ENCODE assay signal across 22 cellular contexts in genomic region chr16:87700406-87701065, GRCh38.
DNase-seq lines count a peak whose midpoint lies in the region; ATAC-seq and TF ChIP-seq lines count a peak whose summit lies in the region.
"Had no signal": no experiment of that assay in that cellular context is flagged by ENCODE, and none has a peak within 500 bp of the region (broad histone marks: within the 10 kb centered on the region; RNA-seq: fewer than 3 reads in every experiment).

No MANE protein-coding gene starts in this region.

- H3K9me2 ChIP-seq in DOHH2 (replicated peaks; ENCODE audit: control insufficient read depth, low read length), result no peaks in the 10 kb centered on the region

- POLR2A ChIA-PET in naive thymus-derived CD8-positive, alpha-beta T cell (lab: Charles Lee), result interaction anchor here (1.5 to 2.6 kb wide), 2 partner anchors 14 to 66 kb away, joined by 4 to 13 read pairs; partner anchors contain the start of gene KLHDC4

- H3K4me1 Mint-ChIP-seq in activated naive CD4-positive, alpha-beta T cell treated with anti-CD3 and anti-CD28 coated beads, Interleukin-2, amount 50 U/mL, for 24 hours, result peaks cover 45% of the 10 kb centered on the region
- peaks cover 13 to 56% (median 46%) of the 10 kb centered on the region in 4 donors for H3K4me1 Mint-ChIP-seq in naive thymus-derived CD8-positive, alpha-beta T cell

- H3K9me3 Mint-ChIP-seq in activated naive CD4-positive, alpha-beta T cell treated with anti-CD3 and anti-CD28 coated beads, Interleukin-2, amount 50 U/mL, for 24 hours, result no peaks in the 10 kb centered on the region
- H3K9me3 Mint-ChIP-seq in naive thymus-derived CD8-positive, alpha-beta T cell, result no peaks in the 10 kb centered on the region
- H3K9me3 Mint-ChIP-seq: activated T-cell treated with anti-CD3 and anti-CD28 coated beads, Interleukin-2, amount 50 U/mL, for 72 hours; GM23338 had no signal

- peak in 1 of 2 donors; percentile 21 for ATAC-seq in naive thymus-derived CD8-positive, alpha-beta T cell
- no peak for ATAC-seq in GM21515 (IDR thresholded peaks at IDR 0.05; ENCODE audit: unreplicated experiment)
- ATAC-seq: activated T-cell treated with anti-CD3 and anti-CD28 coated beads, Interleukin-2, amount 50 U/mL, for 72 hours; GM23338 had no signal

- intact Hi-C loops in posterior cingulate gyrus (cut with DNase I), result no loop called here

- DNase-seq in Peyer's patch, result peak in 2 of 3 donors; percentile 77 to 78
- DNase-seq in naive thymus-derived CD8-positive, alpha-beta T cell, result no peak
- no peak for DNase-seq in NCI-H524 (lab: John Stamatoyannopoulos, UW)
- no peak for DNase-seq in posterior cingulate gyrus
- DNase-seq: activated T-cell treated with anti-CD3 and anti-CD28 coated beads, Interleukin-2, amount 50 U/mL, for 72 hours; adrenal gland; brain microvascular endothelial cell; Calu3; IMR-90; kidney glomerular epithelial cell; mammary epithelial cell; MG63; NCI-H1417 treated with DMSO at 0.1 percent for 48 hours; NCI-H2107; NK-92 treated with Interleukin-12 subunit alpha and Interleukin-12 subunit beta, amount 100 ng/mL, for 24 hours; nucleus accumbens had no signal

- no peak overlapping the region for H3K4me3 Mint-ChIP-seq in activated naive CD4-positive, alpha-beta T cell treated with anti-CD3 and anti-CD28 coated beads, Interleukin-2, amount 50 U/mL, for 24 hours
- peak overlapping the region in 4 of 10 donors; percentile 14 to 66 (median 48) for H3K4me3 Mint-ChIP-seq in naive thymus-derived CD8-positive, alpha-beta T cell
- H3K4me3 Mint-ChIP-seq: GM23338 had no signal

- H3K27me3 Mint-ChIP-seq in activated naive CD4-positive, alpha-beta T cell treated with anti-CD3 and anti-CD28 coated beads, Interleukin-2, amount 50 U/mL, for 24 hours, result no peaks in the 10 kb centered on the region
- no peaks in the 10 kb centered on the region for H3K27me3 Mint-ChIP-seq in naive thymus-derived CD8-positive, alpha-beta T cell

- H3K4me1 ChIP-seq in DOHH2 (ENCODE audit: control insufficient read depth, low read length) (peaks cover 89% of the 10 kb centered on the region), Peyer's patch (peaks cover 0 to 39% (median 5%) of the 10 kb centered on the region in 4 donors)
- H3K4me1 ChIP-seq: adrenal gland had no signal

- H4K20me1 ChIP-seq in DOHH2 (ENCODE audit: control insufficient read depth, insufficient read depth, low read depth, low read length), result no peaks in the 10 kb centered on the region

- H3F3A ChIP-seq in DOHH2 (ENCODE audit: control insufficient read depth, insufficient read depth), result peaks cover 51% of the 10 kb centered on the region

- H3K27ac Mint-ChIP-seq in activated naive CD4-positive, alpha-beta T cell treated with anti-CD3 and anti-CD28 coated beads, Interleukin-2, amount 50 U/mL, for 24 hours, result peak overlapping the region; percentile 30
- peak overlapping the region; percentile 19 to 86 (median 82) for H3K27ac Mint-ChIP-seq in naive thymus-derived CD8-positive, alpha-beta T cell
- H3K27ac Mint-ChIP-seq: activated T-cell treated with anti-CD3 and anti-CD28 coated beads, Interleukin-2, amount 50 U/mL, for 72 hours; GM23338 had no signal

- H3K36me3 ChIP-seq in DOHH2 (ENCODE audit: control insufficient read depth, low read length), result peaks cover 84% of the 10 kb centered on the region
- H3K36me3 ChIP-seq in Peyer's patch, result peaks cover 0 to 19% (median 0%) of the 10 kb centered on the region in 3 donors
- H3K36me3 ChIP-seq: adrenal gland, MG63 had no signal

- TF ChIP-seq CTCF in DOHH2 (IDR thresholded peaks at IDR 0.05; ENCODE audit: low read depth, low read length, poor library complexity, severe bottlenecking), result no peak
- no peak for TF ChIP-seq CTCF in Peyer's patch (IDR thresholded peaks at IDR 0.05)

- no peak for TF ChIP-seq POLR2A in Peyer's patch (IDR thresholded peaks at IDR 0.05)

- H3K27me3 ChIP-seq in DOHH2 (ENCODE audit: control insufficient read depth, low read length), result no peaks in the 10 kb centered on the region
- H3K27me3 ChIP-seq in Peyer's patch, result no peaks in the 10 kb centered on the region
- H3K27me3 ChIP-seq: adrenal gland, brain microvascular endothelial cell, MG63 had no signal

- H3K9me3 ChIP-seq in DOHH2 (ENCODE audit: control insufficient read depth, insufficient read depth, low read length) (no peaks in the 10 kb centered on the region), Peyer's patch (no peaks in the 10 kb centered on the region)
- H3K9me3 ChIP-seq: adrenal gland, MG63, thoracic aorta had no signal

- H3K4me3 ChIP-seq in DOHH2 (ENCODE audit: low read length), result peak overlapping the region; percentile 73
- H3K4me3 ChIP-seq in Peyer's patch, result no peak overlapping the region
- H3K4me3 ChIP-seq: adrenal gland, GM23338, MG63, skin epidermis, thoracic aorta had no signal

- peaks cover 2% of the 10 kb centered on the region for H3K36me3 Mint-ChIP-seq in activated naive CD4-positive, alpha-beta T cell treated with anti-CD3 and anti-CD28 coated beads, Interleukin-2, amount 50 U/mL, for 24 hours
- H3K36me3 Mint-ChIP-seq in naive thymus-derived CD8-positive, alpha-beta T cell, result peaks cover 0 to 33% (median 3%) of the 10 kb centered on the region in 3 donors

- H3K27ac ChIP-seq in DOHH2 (ENCODE audit: low read depth, low read length) (peak overlapping the region; percentile 100), Peyer's patch (peak overlapping the region in 1 of 4 donors; percentile 84)
- H3K27ac ChIP-seq: adrenal gland, brain microvascular endothelial cell, skin epidermis, thoracic aorta had no signal

- H3K79me2 ChIP-seq in DOHH2 (ENCODE audit: control insufficient read depth, low read length), result peaks cover 35% of the 10 kb centered on the region

- H3K4me2 ChIP-seq in DOHH2 (ENCODE audit: low read length), result peak overlapping the region; percentile 91
- H3K4me2 ChIP-seq: GM23338 had no signal

Comparison
In these comparisons a context has a peak if more than half of its experiments do, and no peak if none do; other contexts are left out.
1. DNase-seq: peak in Peyer's patch (2 of 3); none in naive thymus-derived CD8-positive, alpha-beta T cell (0 of 10), NCI-H524 (0 of 2) and posterior cingulate gyrus (0 of 10).